In genomic region chr17:7471729-7472128, GRCh38 we compare ENCODE assay signal across 1 cellular context.
TF ChIP-seq lines count a peak whose summit lies in the region.

No MANE protein-coding gene starts in this region.

TF ChIP-seq in HepG2, 621 proteins besides CTCF, POLR2A, EP300 and RAD21 (continued from another document):
- TF ChIP-seq ZNF691 (CRISPR knock-in tag; IDR thresholded peaks at IDR 0.05; ENCODE audit: borderline replicate concordance, low read depth) (no peak), HDAC1 (CRISPR knock-in tag; IDR thresholded peaks at IDR 0.05) (no peak)
